In genomic region chr22:41543854-41544670, GRCh38 we compare ENCODE assay signal across 8 cellular contexts. TPM values are rescaled to one million over a fixed set of nuclear protein-coding genes. Genes with fewer than 3 reads are reported as not detected.
DNase-seq lines count a peak whose midpoint lies in the region; ATAC-seq and TF ChIP-seq lines count a peak whose summit lies in the region.

A gene with protein sequence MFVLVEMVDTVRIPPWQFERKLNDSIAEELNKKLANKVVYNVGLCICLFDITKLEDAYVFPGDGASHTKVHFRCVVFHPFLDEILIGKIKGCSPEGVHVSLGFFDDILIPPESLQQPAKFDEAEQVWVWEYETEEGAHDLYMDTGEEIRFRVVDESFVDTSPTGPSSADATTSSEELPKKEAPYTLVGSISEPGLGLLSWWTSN (minus strand): TSS chr22:41544470. CDS start chr22:41544101, 369 bp downstream.

- intact Hi-C loops in CD4-positive, alpha-beta memory T cell (cut with micrococcal nuclease), result loop anchor here (1.0 kb wide), 5 partner anchors 45 to 163 kb away; partner anchors contain the start of genes ACO2, DESI1, PMM1 and TEF
- intact Hi-C loops in activated CD4-positive, alpha-beta memory T cell treated with anti-CD3 and anti-CD28 coated beads for 36 hours (cut with micrococcal nuclease), result loop anchor here (1.0 kb wide), 4 partner anchors 45 to 96 kb away; partner anchors contain the start of genes DESI1, PHF5A, PMM1 and XRCC6
- intact Hi-C loops in lower leg skin (cut with DNase I; ENCODE audit: low total_unique reads), result no loop called here

- peaks cover 29 to 48% (median 41%) of the 10 kb centered on the region in 4 donors for H3K4me1 Mint-ChIP-seq in CD4-positive, alpha-beta memory T cell
- peaks cover 45% of the 10 kb centered on the region for H3K4me1 Mint-ChIP-seq in activated CD4-positive, alpha-beta memory T cell treated with anti-CD3 and anti-CD28 coated beads for 36 hours (ENCODE audit: low read depth)

- H3K4me3 Mint-ChIP-seq in CD4-positive, alpha-beta memory T cell, result peak within 1 kb of the TSS; percentile 95 to 98 (median 98)
- peak within 1 kb of the TSS; percentile 97 for H3K4me3 Mint-ChIP-seq in activated CD4-positive, alpha-beta memory T cell treated with anti-CD3 and anti-CD28 coated beads for 36 hours

- peak; percentile 95 to 97 (median 95) for DNase-seq in CD4-positive, alpha-beta memory T cell
- peak; percentile 95 for DNase-seq in HK-2 (ENCODE audit: unreplicated experiment)
- peak; percentile 89 for DNase-seq in NCI-H82 treated with DMSO at 0.1 percent for 48 hours (lab: John Stamatoyannopoulos, UW; ENCODE audit: unreplicated experiment)
- DNase-seq in activated CD4-positive, alpha-beta memory T cell treated with anti-CD3 and anti-CD28 coated beads for 36 hours, result peak; percentile 98
- peak; percentile 97 to 99 for DNase-seq in lower leg skin (ENCODE audit: low spot score in 2 of 2)
- peak; percentile 94 to 99 for DNase-seq in stimulated activated CD4-positive, alpha-beta T cell treated with anti-CD3 and anti-CD28 coated beads, Interleukin-4, amount 100 ng/mL, for 48 hours (ENCODE audit: low read depth in 2 of 2)

- H3K27me3 Mint-ChIP-seq in CD4-positive, alpha-beta memory T cell, result no peaks in the 10 kb centered on the region
- H3K27me3 Mint-ChIP-seq in activated CD4-positive, alpha-beta memory T cell treated with anti-CD3 and anti-CD28 coated beads for 36 hours, result no peaks in the 10 kb centered on the region

- H3K9me3 Mint-ChIP-seq in CD4-positive, alpha-beta memory T cell, result peaks cover 0 to 1% (median 0%) of the 10 kb centered on the region in 8 donors
- no peaks in the 10 kb centered on the region for H3K9me3 Mint-ChIP-seq in activated CD4-positive, alpha-beta memory T cell treated with anti-CD3 and anti-CD28 coated beads for 36 hours

- peak; percentile 88 for ATAC-seq in GM19438 (IDR thresholded peaks at IDR 0.05; ENCODE audit: low read depth, unreplicated experiment)

- peak within 1 kb of the TSS; percentile 63 to 70 for H3K9ac ChIP-seq in duodenal mucosa (ENCODE audit: low read depth in 1 of 2, low read length in 2 of 2)

- TF ChIP-seq CTCF in lower leg skin (IDR thresholded peaks at IDR 0.05), result no peak

- POLR2A ChIA-PET in CD4-positive, alpha-beta memory T cell (lab: Charles Lee; ENCODE audit: partially characterized antibody), result interaction anchor here (0.6 to 2.1 kb wide), 13 partner anchors 9 to 439 kb away, joined by 3 to 12 read pairs (median 3); partner anchors contain the start of genes ACO2, CCDC134, PHF5A and PMM1
- POLR2A ChIA-PET in activated CD4-positive, alpha-beta memory T cell treated with anti-CD3 and anti-CD28 coated beads for 36 hours (lab: Charles Lee), result interaction anchor here (0.9 to 1.7 kb wide), 4 partner anchors 45 to 97 kb away, joined by 4 to 7 read pairs (median 5); partner anchors contain the start of genes DESI1, TOB2 and XRCC6

- WGBS in lower leg skin, 2 donors, result 0 to 1% methylated on average over 34 to 74 of the region's 80 CpGs

- TF ChIP-seq POLR2A in lower leg skin (IDR thresholded peaks at IDR 0.05), result no peak

- H3K36me3 ChIP-seq in CD4-positive, alpha-beta memory T cell (ENCODE audit: insufficient read depth, low read length), result peaks cover 5% of the 10 kb centered on the region
- H3K36me3 ChIP-seq in duodenal mucosa (ENCODE audit: control insufficient read depth in 1 of 2, insufficient read depth in 2 of 2, low read length in 2 of 2), result peaks cover 0 to 17% of the 10 kb centered on the region in 2 donors

- peak within 1 kb of the TSS; percentile 77 for H3K27ac ChIP-seq in CD4-positive, alpha-beta memory T cell (ENCODE audit: low read depth, low read length)
- peak within 1 kb of the TSS; percentile 72 for H3K27ac ChIP-seq in duodenal mucosa (ENCODE audit: low read depth, low read length)

- H3K27me3 ChIP-seq in CD4-positive, alpha-beta memory T cell (ENCODE audit: insufficient read depth, low read length), result no peaks in the 10 kb centered on the region
- H3K27me3 ChIP-seq in duodenal mucosa (ENCODE audit: control insufficient read depth in 1 of 2, insufficient read depth in 2 of 2, low read length in 2 of 2), result no peaks in the 10 kb centered on the region

- CTCF ChIA-PET in CD4-positive, alpha-beta memory T cell (lab: Charles Lee; ENCODE audit: partially characterized antibody), result interaction anchor here (0.6 to 1.2 kb wide), 8 partner anchors 11 to 163 kb away, joined by 3 to 10 read pairs (median 3); partner anchors contain the start of gene TEF
- CTCF ChIA-PET in activated CD4-positive, alpha-beta memory T cell treated with anti-CD3 and anti-CD28 coated beads for 36 hours (lab: Charles Lee), result interaction anchor here (0.5 to 2.5 kb wide), 8 partner anchors 12 to 140 kb away, joined by 3 to 7 read pairs (median 5); partner anchors contain the start of gene PMM1

- H3K4me1 ChIP-seq in CD4-positive, alpha-beta memory T cell (ENCODE audit: insufficient read depth, low read length), result peaks cover 26% of the 10 kb centered on the region
- peaks cover 14 to 26% of the 10 kb centered on the region in 2 donors for H3K4me1 ChIP-seq in duodenal mucosa (ENCODE audit: control insufficient read depth in 1 of 2, insufficient read depth in 2 of 2, low read length in 2 of 2)

- no peaks in the 10 kb centered on the region for H3K9me3 ChIP-seq in CD4-positive, alpha-beta memory T cell (ENCODE audit: control insufficient read depth in 1 of 2, low read length in 2 of 2)
- no peaks in the 10 kb centered on the region for H3K9me3 ChIP-seq in duodenal mucosa (ENCODE audit: control insufficient read depth in 1 of 2, low read length in 2 of 2)

- peak within 1 kb of the TSS; percentile 90 to 98 (median 96) for H3K27ac Mint-ChIP-seq in CD4-positive, alpha-beta memory T cell
- H3K27ac Mint-ChIP-seq in activated CD4-positive, alpha-beta memory T cell treated with anti-CD3 and anti-CD28 coated beads for 36 hours, result peak within 1 kb of the TSS; percentile 89

- peak within 1 kb of the TSS; percentile 78 for H3K4me3 ChIP-seq in CD4-positive, alpha-beta memory T cell (ENCODE audit: low read length in 2 of 2)
- H3K4me3 ChIP-seq in duodenal mucosa (ENCODE audit: low read depth in 1 of 2, low read length in 2 of 2) (peak within 1 kb of the TSS; percentile 87 to 88), lower leg skin (ENCODE audit: low read depth, poor library complexity, severe bottlenecking) (peak within 1 kb of the TSS; percentile 76)

- peaks cover 0 to 17% of the 10 kb centered on the region in 2 donors for H3K36me3 Mint-ChIP-seq in CD4-positive, alpha-beta memory T cell
- peaks cover 9% of the 10 kb centered on the region for H3K36me3 Mint-ChIP-seq in activated CD4-positive, alpha-beta memory T cell treated with anti-CD3 and anti-CD28 coated beads for 36 hours

RNA-seq across cellular contexts. Expression of the gene that starts here (rescaled TPM):
- 10 to 100 TPM; 43.6 to 43.7 TPM for total RNA-seq in CD4-positive, alpha-beta memory T cell
- 10 to 100 TPM; 20.7 to 21.8 TPM for polyA plus RNA-seq in CD4-positive, alpha-beta memory T cell
- total RNA-seq in activated CD4-positive, alpha-beta memory T cell treated with anti-CD3 and anti-CD28 coated beads for 36 hours, result 10 to 100 TPM; 23.3 to 23.8 TPM
- total RNA-seq in lower leg skin, result 10 to 100 TPM in 3 of 4 donors, 1 to 10 TPM in 1; 8.7 to 19.7 (median 16.4) TPM

Comparison
In these comparisons a context has a peak if more than half of its experiments do, and no peak if none do; other contexts are left out.
1. Peak in every context shown above with its lines: DNase-seq, ATAC-seq, H3K4me3 ChIP-seq and H3K27ac ChIP-seq.